ENCODE assay signal across 11 cellular contexts in genomic region chr5:139960723-139961383, GRCh38.
DNase-seq lines count a peak whose midpoint lies in the region; ATAC-seq, FAIRE-seq and TF ChIP-seq lines count a peak whose summit lies in the region.
"Had no signal": no experiment of that assay in that cellular context is flagged by ENCODE, and none has a peak within 500 bp of the region (broad histone marks: within the 10 kb centered on the region; RNA-seq: fewer than 3 reads in every experiment).

No MANE protein-coding gene starts in this region.

- no peak for FAIRE-seq in D721Med (lab: Jason Lieb, UNC)

- peaks cover 6% of the 10 kb centered on the region for H3K27me3 Mint-ChIP-seq in activated naive CD8-positive, alpha-beta T cell treated with anti-CD3 and anti-CD28 coated beads, Interleukin-2, amount 50 U/mL, for 24 hours

- H3K9me3 Mint-ChIP-seq in activated naive CD8-positive, alpha-beta T cell treated with anti-CD3 and anti-CD28 coated beads, Interleukin-2, amount 50 U/mL, for 24 hours = no peaks in the 10 kb centered on the region
- H3K9me3 Mint-ChIP-seq: CD14-positive monocyte; naive thymus-derived CD8-positive, alpha-beta T cell; stimulated activated naive CD8-positive, alpha-beta T cell treated with anti-CD3 and anti-CD28 coated beads, Interleukin-15, Interleukin-2, amounts not matched to agents 100 ng/mL and 50 ng/mL, for 24 hours had no signal

- DNase-seq in activated naive CD8-positive, alpha-beta T cell treated with anti-CD3 and anti-CD28 coated beads, Interleukin-2, amount 50 U/mL, for 24 hours = no peak
- DNase-seq in central memory CD4-positive, alpha-beta T cell = no peak
- DNase-seq in GM10266 (ENCODE audit: extremely low spot score) (no peak), D721Med (ENCODE audit: insufficient read length, low spot score) (no peak), SKM-1 treated with dmso at 0.1 percent for 144 hours (lab: John Stamatoyannopoulos, UW; ENCODE audit: unreplicated experiment) (no peak)
- DNase-seq: naive thymus-derived CD8-positive, alpha-beta T cell had no signal

- no peaks in the 10 kb centered on the region for H3K36me3 Mint-ChIP-seq in activated naive CD8-positive, alpha-beta T cell treated with anti-CD3 and anti-CD28 coated beads, Interleukin-2, amount 50 U/mL, for 24 hours (ENCODE audit: low read depth)
- H3K36me3 Mint-ChIP-seq: CD14-positive monocyte; naive thymus-derived CD8-positive, alpha-beta T cell had no signal

- TF ChIP-seq CTCF in GM10266 (IDR thresholded peaks at IDR 0.05; ENCODE audit: control insufficient read depth, insufficient read depth, low read depth, missing control alignments) = no peak
- no peak for TF ChIP-seq CTCF in D721Med (IDR thresholded peaks at IDR 0.05; ENCODE audit: insufficient read depth, missing control alignments)

- no peaks in the 10 kb centered on the region for H3K4me1 Mint-ChIP-seq in activated naive CD8-positive, alpha-beta T cell treated with anti-CD3 and anti-CD28 coated beads, Interleukin-2, amount 50 U/mL, for 24 hours
- H3K4me1 Mint-ChIP-seq: CD14-positive monocyte; naive thymus-derived CD8-positive, alpha-beta T cell had no signal

- ATAC-seq in GM18502 (IDR thresholded peaks at IDR 0.05; ENCODE audit: poor library complexity, unreplicated experiment) = peak; percentile 87
- ATAC-seq in GM19463 (IDR thresholded peaks at IDR 0.05; ENCODE audit: unreplicated experiment) = peak; percentile 83
- ATAC-seq in HG02981 (IDR thresholded peaks at IDR 0.05; ENCODE audit: unreplicated experiment) = peak; percentile 74
- peak; percentile 62 for ATAC-seq in activated naive CD8-positive, alpha-beta T cell treated with anti-CD3 and anti-CD28 coated beads, Interleukin-2, amount 50 U/mL, for 24 hours
- ATAC-seq: naive thymus-derived CD8-positive, alpha-beta T cell had no signal

- H3K27ac Mint-ChIP-seq in activated naive CD8-positive, alpha-beta T cell treated with anti-CD3 and anti-CD28 coated beads, Interleukin-2, amount 50 U/mL, for 24 hours = no peak overlapping the region
- H3K27ac Mint-ChIP-seq: naive thymus-derived CD8-positive, alpha-beta T cell; stimulated activated naive CD8-positive, alpha-beta T cell treated with anti-CD3 and anti-CD28 coated beads, Interleukin-15, Interleukin-2, amounts not matched to agents 100 ng/mL and 50 ng/mL, for 24 hours had no signal

- H3K4me3 Mint-ChIP-seq in activated naive CD8-positive, alpha-beta T cell treated with anti-CD3 and anti-CD28 coated beads, Interleukin-2, amount 50 U/mL, for 24 hours = no peak overlapping the region
- H3K4me3 Mint-ChIP-seq: CD14-positive monocyte; naive thymus-derived CD8-positive, alpha-beta T cell; stimulated activated naive CD8-positive, alpha-beta T cell treated with anti-CD3 and anti-CD28 coated beads, Interleukin-15, Interleukin-2, amounts not matched to agents 100 ng/mL and 50 ng/mL, for 24 hours had no signal
